In genomic region chr17:33492082-33492481, GRCh38 we compare ENCODE assay signal across 40 cellular contexts.
"Had no signal": no experiment of that assay in that cellular context is flagged by ENCODE, and none has a peak within 500 bp of the region (broad histone marks: within the 10 kb centered on the region; RNA-seq: fewer than 3 reads in every experiment).

No MANE protein-coding gene starts in this region.

- H3K36me3 ChIP-seq: adrenal gland, ascending aorta, brain microvascular endothelial cell, breast epithelium, cardiac muscle cell had no signal

- DNase-seq: activated effector memory CD4-positive, alpha-beta T cell treated with anti-CD3 and anti-CD28 coated beads, Interleukin-2, amount 50 U/mL, for 16 hours; activated effector memory CD4-positive, alpha-beta T cell treated with Interleukin-2 at 50 U/mL for 16 hours; activated gamma-delta T cell; activated gamma-delta T cell treated with Interleukin-2 at 50 U/mL for 16 hours; activated naive CD4-positive, alpha-beta T cell; activated naive CD4-positive, alpha-beta T cell treated with anti-CD3 and anti-CD28 coated beads for 36 hours; activated naive CD4-positive, alpha-beta T cell treated with anti-CD3 and anti-CD28 coated beads, Interleukin-2, amount 10 ng/mL, durations not matched to agents 7 days and 5 days; activated naive CD4-positive, alpha-beta T cell treated with anti-CD3 and anti-CD28 coated beads, Interleukin-2, amount 50 U/mL, for 16 hours; activated naive CD4-positive, alpha-beta T cell treated with Interleukin-2 at 50 U/mL for 16 hours; activated naive CD8-positive, alpha-beta T cell treated with anti-CD3 and anti-CD28 coated beads for 36 hours; activated naive CD8-positive, alpha-beta T cell treated with anti-CD3 and anti-CD28 coated beads, Interleukin-2, amount 10 ng/mL, durations not matched to agents 7 days and 5 days; activated naive CD8-positive, alpha-beta T cell treated with anti-CD3 and anti-CD28 coated beads, Interleukin-2, amount 50 U/mL, for 24 hours; activated T-cell treated with anti-CD3 and anti-CD28 coated beads, Interleukin-2, amount 50 U/mL, for 1 hour; activated T-cell treated with anti-CD3 and anti-CD28 coated beads, Interleukin-2, amount 50 U/mL, for 24 hours; activated T-cell treated with anti-CD3 and anti-CD28 coated beads, Interleukin-2, amount 50 U/mL, for 4 hours; activated T-cell treated with anti-CD3 and anti-CD28 coated beads, Interleukin-2, amount 50 U/mL, for 48 hours; activated T-cell treated with anti-CD3 and anti-CD28 coated beads, Interleukin-2, amount 50 U/mL, for 72 hours; adrenal gland; amniotic stem cell; amygdala; anterior cingulate cortex; aorta; body of pancreas; brain microvascular endothelial cell; caudate nucleus; central memory CD4-positive, alpha-beta T cell; cerebellar nuclear complex had no signal

- H3K9me3 Mint-ChIP-seq: activated naive CD4-positive, alpha-beta T cell treated with anti-CD3 and anti-CD28 coated beads for 36 hours; activated naive CD4-positive, alpha-beta T cell treated with anti-CD3 and anti-CD28 coated beads, Interleukin-2, amount 10 ng/mL, durations not matched to agents 7 days and 5 days; activated naive CD4-positive, alpha-beta T cell treated with anti-CD3 and anti-CD28 coated beads, Interleukin-2, amount 50 U/mL, for 24 hours; activated naive CD4-positive, alpha-beta T cell treated with anti-CD3 and anti-CD28 coated beads, Interleukin-2, amount 50 U/mL, for 72 hours; activated naive CD8-positive, alpha-beta T cell treated with anti-CD3 and anti-CD28 coated beads for 36 hours; activated naive CD8-positive, alpha-beta T cell treated with anti-CD3 and anti-CD28 coated beads, Interleukin-2, amount 10 ng/mL, durations not matched to agents 7 days and 5 days; activated T-cell treated with anti-CD3 and anti-CD28 coated beads, Interleukin-2, amount 50 U/mL, for 24 hours; activated T-cell treated with anti-CD3 and anti-CD28 coated beads, Interleukin-2, amount 50 U/mL, for 4 hours; activated T-cell treated with anti-CD3 and anti-CD28 coated beads, Interleukin-2, amount 50 U/mL, for 72 hours; activated T-helper 1 cell treated with anti-CD3 and anti-CD28 coated beads, Interleukin-12 subunit alpha, Interleukin-12 subunit beta, Interleukin-2, Interleukin-4 antibody, amounts not matched to agents 30 ng/mL and 10 ng/mL and 1 ng/mL, durations not matched to agents 14 hours and 24 hours and 36 hours; activated T-helper 17 cell treated with anti-CD3 and anti-CD28 coated beads, Interleukin-2, amount 50 U/mL, for 72 hours; activated T-helper 2 cell treated with anti-CD3 and anti-CD28 coated beads, Interferon-gamma antibody, Interleukin-2, Interleukin-4, amounts not matched to agents 10 μg/mL and 5 μg/mL and 100 μg/mL, durations not matched to agents 14 hours and 24 hours and 36 hours; central memory CD8-positive, alpha-beta T cell had no signal

- H3K9me3 ChIP-seq: adrenal gland, ascending aorta, body of pancreas, breast epithelium had no signal

- H3K4me1 Mint-ChIP-seq: activated naive CD4-positive, alpha-beta T cell treated with anti-CD3 and anti-CD28 coated beads, Interleukin-2, amount 10 ng/mL, durations not matched to agents 7 days and 5 days; activated naive CD4-positive, alpha-beta T cell treated with anti-CD3 and anti-CD28 coated beads, Interleukin-2, amount 50 U/mL, for 24 hours; activated naive CD8-positive, alpha-beta T cell treated with anti-CD3 and anti-CD28 coated beads for 36 hours; activated naive CD8-positive, alpha-beta T cell treated with anti-CD3 and anti-CD28 coated beads, Interleukin-2, amount 10 ng/mL, durations not matched to agents 7 days and 5 days; activated naive CD8-positive, alpha-beta T cell treated with anti-CD3 and anti-CD28 coated beads, Interleukin-2, amount 50 U/mL, for 24 hours; activated T-helper 17 cell treated with anti-CD3 and anti-CD28 coated beads, Interleukin-2, amount 50 U/mL, for 72 hours; brain; central memory CD8-positive, alpha-beta T cell had no signal

- H3K4me3 Mint-ChIP-seq: activated naive CD4-positive, alpha-beta T cell treated with anti-CD3 and anti-CD28 coated beads for 36 hours; activated naive CD4-positive, alpha-beta T cell treated with anti-CD3 and anti-CD28 coated beads, Interleukin-2, amount 10 ng/mL, durations not matched to agents 7 days and 5 days; activated naive CD4-positive, alpha-beta T cell treated with anti-CD3 and anti-CD28 coated beads, Interleukin-2, amount 50 U/mL, for 24 hours; activated naive CD8-positive, alpha-beta T cell; activated naive CD8-positive, alpha-beta T cell treated with anti-CD3 and anti-CD28 coated beads for 36 hours; activated naive CD8-positive, alpha-beta T cell treated with anti-CD3 and anti-CD28 coated beads, Interleukin-2, amount 10 ng/mL, durations not matched to agents 7 days and 5 days; activated naive CD8-positive, alpha-beta T cell treated with anti-CD3 and anti-CD28 coated beads, Interleukin-2, amount 50 U/mL, for 24 hours; activated T-cell treated with anti-CD3 and anti-CD28 coated beads, Interleukin-2, amount 50 U/mL, for 24 hours; activated T-cell treated with anti-CD3 and anti-CD28 coated beads, Interleukin-2, amount 50 U/mL, for 4 hours; activated T-cell treated with anti-CD3 and anti-CD28 coated beads, Interleukin-2, amount 50 U/mL, for 72 hours; activated T-helper 1 cell treated with anti-CD3 and anti-CD28 coated beads, Interleukin-12 subunit alpha, Interleukin-12 subunit beta, Interleukin-2, Interleukin-4 antibody, amounts not matched to agents 30 ng/mL and 10 ng/mL and 1 ng/mL, durations not matched to agents 14 hours and 24 hours and 36 hours; activated T-helper 17 cell treated with anti-CD3 and anti-CD28 coated beads, Interleukin-2, amount 50 U/mL, for 72 hours; brain; central memory CD8-positive, alpha-beta T cell had no signal

- H3K36me3 Mint-ChIP-seq: activated naive CD4-positive, alpha-beta T cell treated with anti-CD3 and anti-CD28 coated beads, Interleukin-2, amount 10 ng/mL, durations not matched to agents 7 days and 5 days; activated naive CD4-positive, alpha-beta T cell treated with anti-CD3 and anti-CD28 coated beads, Interleukin-2, amount 50 U/mL, for 24 hours; activated naive CD4-positive, alpha-beta T cell treated with anti-CD3 and anti-CD28 coated beads, Interleukin-2, amount 50 U/mL, for 72 hours; activated naive CD8-positive, alpha-beta T cell; activated naive CD8-positive, alpha-beta T cell treated with anti-CD3 and anti-CD28 coated beads for 36 hours; activated naive CD8-positive, alpha-beta T cell treated with anti-CD3 and anti-CD28 coated beads, Interleukin-2, amount 10 ng/mL, durations not matched to agents 7 days and 5 days; brain had no signal

- H3K27ac ChIP-seq: ascending aorta, body of pancreas, brain microvascular endothelial cell, breast epithelium, cardiac muscle cell had no signal

- H3K27me3 ChIP-seq: adrenal gland, ascending aorta, body of pancreas, brain microvascular endothelial cell, breast epithelium, cardiac muscle cell had no signal

- H3K4me3 ChIP-seq: adrenal gland, ascending aorta, body of pancreas, breast epithelium, cardiac muscle cell had no signal

- H3K27ac Mint-ChIP-seq: activated naive CD4-positive, alpha-beta T cell treated with anti-CD3 and anti-CD28 coated beads for 36 hours; activated naive CD4-positive, alpha-beta T cell treated with anti-CD3 and anti-CD28 coated beads, Interleukin-2, amount 10 ng/mL, durations not matched to agents 7 days and 5 days; activated naive CD4-positive, alpha-beta T cell treated with anti-CD3 and anti-CD28 coated beads, Interleukin-2, amount 50 U/mL, for 24 hours; activated naive CD4-positive, alpha-beta T cell treated with anti-CD3 and anti-CD28 coated beads, Interleukin-2, amount 50 U/mL, for 72 hours; activated naive CD8-positive, alpha-beta T cell; activated naive CD8-positive, alpha-beta T cell treated with anti-CD3 and anti-CD28 coated beads for 36 hours; activated naive CD8-positive, alpha-beta T cell treated with anti-CD3 and anti-CD28 coated beads, Interleukin-2, amount 10 ng/mL, durations not matched to agents 7 days and 5 days; activated naive CD8-positive, alpha-beta T cell treated with anti-CD3 and anti-CD28 coated beads, Interleukin-2, amount 50 U/mL, for 24 hours; activated T-cell treated with anti-CD3 and anti-CD28 coated beads, Interleukin-2, amount 50 U/mL, for 24 hours; activated T-cell treated with anti-CD3 and anti-CD28 coated beads, Interleukin-2, amount 50 U/mL, for 72 hours; activated T-helper 1 cell treated with anti-CD3 and anti-CD28 coated beads, Interleukin-12 subunit alpha, Interleukin-12 subunit beta, Interleukin-2, Interleukin-4 antibody, amounts not matched to agents 30 ng/mL and 10 ng/mL and 1 ng/mL, durations not matched to agents 14 hours and 24 hours and 36 hours; activated T-helper 17 cell treated with anti-CD3 and anti-CD28 coated beads, Interleukin-2, amount 50 U/mL, for 72 hours; activated T-helper 2 cell treated with anti-CD3 and anti-CD28 coated beads, Interferon-gamma antibody, Interleukin-2, Interleukin-4, amounts not matched to agents 10 μg/mL and 5 μg/mL and 100 μg/mL, durations not matched to agents 14 hours and 24 hours and 36 hours; brain had no signal

- H3K4me1 ChIP-seq: ascending aorta, body of pancreas, breast epithelium had no signal

- FAIRE-seq: astrocyte, bronchial epithelial cell had no signal

- H3K27me3 Mint-ChIP-seq: activated naive CD4-positive, alpha-beta T cell treated with anti-CD3 and anti-CD28 coated beads, Interleukin-2, amount 10 ng/mL, durations not matched to agents 7 days and 5 days; activated naive CD4-positive, alpha-beta T cell treated with anti-CD3 and anti-CD28 coated beads, Interleukin-2, amount 50 U/mL, for 24 hours had no signal

- ATAC-seq: activated naive CD4-positive, alpha-beta T cell treated with anti-CD3 and anti-CD28 coated beads, Interleukin-2, amount 50 U/mL, for 72 hours; activated naive CD8-positive, alpha-beta T cell treated with anti-CD3 and anti-CD28 coated beads, Interleukin-2, amount 50 U/mL, for 24 hours; activated T-cell treated with anti-CD3 and anti-CD28 coated beads, Interleukin-2, amount 50 U/mL, for 4 hours; activated T-cell treated with anti-CD3 and anti-CD28 coated beads, Interleukin-2, amount 50 U/mL, for 72 hours; activated T-helper 17 cell treated with anti-CD3 and anti-CD28 coated beads, Interleukin-2, amount 50 U/mL, for 72 hours; body of pancreas had no signal
